8 cellular contexts compared by ENCODE assay signal in the genomic region with DNA sequence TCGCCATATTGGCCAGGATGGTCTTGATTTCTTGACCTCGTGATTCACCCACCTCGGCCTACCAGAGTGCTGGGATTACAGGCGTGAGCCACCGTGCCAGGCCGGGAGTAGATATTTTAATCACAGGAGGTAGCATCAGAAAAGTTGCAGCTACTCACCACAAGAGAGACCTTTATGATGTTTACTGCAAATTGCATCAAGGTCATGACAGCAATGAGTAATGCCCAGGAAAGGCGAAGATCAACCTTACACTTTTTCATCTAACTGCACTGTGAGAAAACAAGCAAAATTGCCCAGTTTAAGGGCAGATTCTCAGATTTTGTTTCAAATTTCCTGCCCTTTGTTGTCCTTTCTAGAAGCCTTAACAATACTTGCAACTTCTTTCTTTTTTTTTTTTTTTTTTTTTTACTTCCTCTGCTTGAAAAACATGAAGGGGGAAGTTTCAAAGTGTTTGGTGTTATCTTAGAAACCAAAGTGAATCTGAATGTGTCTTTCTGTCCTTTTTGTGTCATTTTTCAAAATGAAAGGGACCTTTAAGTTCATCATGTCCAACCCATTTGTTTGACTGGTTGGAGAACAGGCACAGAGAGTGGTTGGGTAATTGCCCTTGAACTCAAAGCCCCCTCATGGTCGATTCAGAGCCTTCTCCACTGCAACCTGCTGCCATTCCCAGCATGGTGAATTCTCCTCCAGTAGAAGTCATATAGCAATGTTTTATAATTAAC. TPM values are rescaled to one million over a fixed set of nuclear protein-coding genes. Genes with fewer than 3 reads are reported as not detected.
DNase-seq lines count a peak whose midpoint lies in the region; ATAC-seq and TF ChIP-seq lines count a peak whose summit lies in the region.

No MANE protein-coding gene starts in this region.

- peak overlapping the region; percentile 19 for H3K4me3 ChIP-seq in CD8-positive, alpha-beta T cell (ENCODE audit: low read depth, low read length)
- H3K4me3 ChIP-seq in lung = no peak overlapping the region

- H3K4me1 Mint-ChIP-seq in CD8-positive, alpha-beta T cell (ENCODE audit: low read depth) = peaks cover 97% of the 10 kb centered on the region

- no peaks in the 10 kb centered on the region for H3K9me3 ChIP-seq in CD8-positive, alpha-beta T cell (ENCODE audit: low read length)
- H3K9me3 ChIP-seq in lung (ENCODE audit: control insufficient read depth in 2 of 2, insufficient read depth in 1 of 2, low read length in 1 of 2) = no peaks in the 10 kb centered on the region

- peak overlapping the region; percentile 43 for H3K27ac ChIP-seq in CD8-positive, alpha-beta T cell (ENCODE audit: low read depth, low read length)
- H3K27ac ChIP-seq in lung (ENCODE audit: low read depth in 1 of 2, low read length in 1 of 2) = peak overlapping the region; percentile 21 to 67

- peak in 4 of 7 experiments; percentile 52 to 72 (median 61) for DNase-seq in CD8-positive, alpha-beta T cell
- DNase-seq in M059J (ENCODE audit: low read depth) = peak; percentile 81
- DNase-seq in activated naive CD4-positive, alpha-beta T cell (lab: John Stamatoyannopoulos, UW) = peak in 3 of 4 experiments; percentile 6 to 15 (median 12)
- no peak for DNase-seq in lung (ENCODE audit: low spot score)
- DNase-seq in globus pallidus (ENCODE audit: low spot score) = no peak
- no peak for DNase-seq in AG08396 (ENCODE audit: low spot score)
- no peak for DNase-seq in NCI-H128 (lab: John Stamatoyannopoulos, UW; ENCODE audit: unreplicated experiment)

- H3K4me1 ChIP-seq in CD8-positive, alpha-beta T cell (ENCODE audit: insufficient read depth, low read length) = peaks cover 99% of the 10 kb centered on the region
- peaks cover 4 to 72% of the 10 kb centered on the region in 2 donors for H3K4me1 ChIP-seq in lung (ENCODE audit: control insufficient read depth in 2 of 2, insufficient read depth in 2 of 2, low read length in 2 of 2)

- no peak for TF ChIP-seq CTCF in CD8-positive, alpha-beta T cell (IDR thresholded peaks at IDR 0.05)
- TF ChIP-seq CTCF in lung (IDR thresholded peaks at IDR 0.05; ENCODE audit: control extremely low read depth, extremely low read depth) = no peak

- WGBS in lung, 2 donors = 48 to 52% methylated on average over 8 of the region's 8 CpGs

- CTCF ChIA-PET in CD8-positive, alpha-beta T cell (lab: Charles Lee) = interaction anchor here (0.7 to 4.3 kb wide), 11 partner anchors 10 to 432 kb away, joined by 3 to 21 read pairs (median 3); partner anchors contain the start of gene TGFBR2

- peak overlapping the region; percentile 94 for H3K27ac Mint-ChIP-seq in CD8-positive, alpha-beta T cell

- no peaks in the 10 kb centered on the region for H3K27me3 ChIP-seq in CD8-positive, alpha-beta T cell (ENCODE audit: insufficient read depth, low read length)
- no peaks in the 10 kb centered on the region for H3K27me3 ChIP-seq in lung (ENCODE audit: control insufficient read depth, insufficient read depth)

- H3K36me3 ChIP-seq in CD8-positive, alpha-beta T cell (ENCODE audit: insufficient read depth, low read length) = peaks cover 5% of the 10 kb centered on the region
- peaks cover 0 to 2% of the 10 kb centered on the region in 2 donors for H3K36me3 ChIP-seq in lung (ENCODE audit: control insufficient read depth in 2 of 2, insufficient read depth in 2 of 2, low read length in 2 of 2)

- H3K27me3 Mint-ChIP-seq in CD8-positive, alpha-beta T cell (ENCODE audit: low read depth) = no peaks in the 10 kb centered on the region

- H3K36me3 Mint-ChIP-seq in CD8-positive, alpha-beta T cell = peaks cover 63% of the 10 kb centered on the region

- no peaks in the 10 kb centered on the region for H3K9me3 Mint-ChIP-seq in CD8-positive, alpha-beta T cell

- peak overlapping the region; percentile 65 for H3K4me3 Mint-ChIP-seq in CD8-positive, alpha-beta T cell

- POLR2A ChIA-PET in CD8-positive, alpha-beta T cell (lab: Charles Lee) = interaction anchor here (0.6 to 3.6 kb wide), 18 partner anchors 9 to 347 kb away, joined by 3 to 24 read pairs (median 4); partner anchors contain the start of gene TGFBR2

- intact Hi-C loops in CD8-positive, alpha-beta T cell (cut with DNase I, micrococcal nuclease) = loop anchor here (1.0 to 5.0 kb wide), 6 partner anchors 13 to 36 kb away; partner anchors contain the start of gene TGFBR2 (in 1 of the 2)

- ATAC-seq in CD8-positive, alpha-beta T cell = peak; percentile 79
- ATAC-seq in lung (ENCODE audit: insufficient read depth, low FRiP score) (no peak), GM21367 (IDR thresholded peaks at IDR 0.05; ENCODE audit: unreplicated experiment) (no peak)

RNA-seq across cellular contexts. Expression of gene TGFBR2, which starts 25.0 kb away (rescaled TPM):
- 100 to 1,000 TPM; 191 to 197 TPM for total RNA-seq in CD8-positive, alpha-beta T cell
- total RNA-seq in M059J (2014; rRNA removed; shearing (Covaris generic)) = 21.2 and 27.1 TPM in 2 replicates
- total RNA-seq in lung = 100 to 1,000 TPM; 198 to 232 TPM
- 100 to 1,000 TPM in 1 of 2 donors, 10 to 100 TPM in 1; 31.1 to 129 TPM for polyA plus RNA-seq in lung

Comparison
In these comparisons a context has a peak if more than half of its experiments do, and no peak if none do; other contexts are left out.
1. DNase-seq: peak in CD8-positive, alpha-beta T cell (4 of 7), M059J (single experiment) and activated naive CD4-positive, alpha-beta T cell (3 of 4); none in lung (single experiment), globus pallidus (single experiment), AG08396 (single experiment) and NCI-H128 (single experiment).